8 cellular contexts compared by ENCODE assay signal in the genomic region with DNA sequence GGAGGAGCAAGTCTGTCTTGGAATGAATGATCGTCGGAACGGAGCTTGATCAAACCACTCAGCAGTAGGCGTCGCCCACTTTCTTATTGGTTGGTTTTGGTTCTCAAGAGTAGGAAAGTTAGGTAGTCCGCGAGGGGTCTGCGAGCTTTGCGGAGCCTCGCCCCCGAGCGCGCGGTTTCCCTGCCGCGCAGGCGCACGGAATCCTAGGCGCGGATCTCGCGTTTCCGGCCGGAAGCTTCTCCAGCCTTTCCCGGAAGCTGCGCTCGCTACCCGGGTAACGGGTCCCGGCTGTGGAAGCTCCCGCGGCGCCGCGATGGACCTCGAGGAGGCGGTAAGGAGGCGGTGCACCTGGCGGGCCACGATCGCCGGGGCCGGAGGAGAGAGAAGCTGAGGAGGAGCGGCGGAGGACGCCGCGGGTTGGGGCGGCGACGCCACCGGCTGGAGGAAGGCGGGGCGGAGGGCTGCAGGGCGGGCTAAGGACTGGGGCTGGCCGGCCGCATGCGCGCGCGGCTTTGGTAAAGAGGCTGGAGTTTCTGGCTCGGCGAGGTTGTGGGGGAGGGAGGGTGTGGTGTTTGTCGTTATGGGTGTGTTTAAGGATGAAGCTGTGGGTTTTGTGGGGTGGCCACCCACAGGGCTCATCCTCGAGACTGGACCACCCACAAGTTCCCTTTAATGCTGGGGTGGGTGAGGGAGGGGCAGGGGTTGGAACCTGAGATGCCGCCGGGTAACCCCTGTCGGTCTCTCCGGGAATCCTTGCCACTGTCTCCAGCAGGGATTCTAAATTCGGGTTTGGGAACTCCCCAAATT. TPM values are rescaled to one million over a fixed set of nuclear protein-coding genes. Genes with fewer than 3 reads are reported as not detected.
A peak's percentile ranks its signal among the peaks of the same experiment; 100 is the strongest.
DNase-seq lines count a peak whose midpoint lies in the region; ATAC-seq and TF ChIP-seq lines count a peak whose summit lies in the region.

A gene (plus strand): TSS at position 246 of the 807 bp plus-strand sequence. CDS start 68 bp downstream, at position 314.

- in situ Hi-C loops in GM13976 (cut with MboI; ENCODE audit: low sequenced_read_pairs, unreplicated experiment) = no loop called here

- TF ChIP-seq CTCF in GM13976 (IDR thresholded peaks at IDR 0.05; ENCODE audit: borderline replicate concordance, control extremely low read depth, extremely low read depth, insufficient read depth, missing control alignments) = peak; percentile 39
- peak in 4 of 6 experiments; percentile 3 to 38 (median 18) for TF ChIP-seq CTCF in adrenal gland (IDR thresholded peaks at IDR 0.05)
- TF ChIP-seq CTCF in left ventricle myocardium inferior (IDR thresholded peaks at IDR 0.05; ENCODE audit: borderline replicate concordance) = peak; percentile 48
- TF ChIP-seq CTCF in prostate gland (IDR thresholded peaks at IDR 0.05) = peak in 2 of 4 experiments; percentile 6 to 15

- ATAC-seq in HG02870 (IDR thresholded peaks at IDR 0.05; ENCODE audit: unreplicated experiment) = peak; percentile 83

- H3K36me3 ChIP-seq in adrenal gland (replicated peaks in 1 of 2) = peaks cover 0 to 10% of the 10 kb centered on the region in 2 donors
- H3K36me3 ChIP-seq in left ventricle myocardium inferior = peaks cover 14% of the 10 kb centered on the region
- no peaks in the 10 kb centered on the region for H3K36me3 ChIP-seq in prostate gland
- H3K36me3 ChIP-seq in urinary bladder (ENCODE audit: insufficient read depth) = no peaks in the 10 kb centered on the region

- H3K27me3 ChIP-seq in adrenal gland (no peaks in the 10 kb centered on the region), left ventricle myocardium inferior (ENCODE audit: low read depth) (no peaks in the 10 kb centered on the region), prostate gland (replicated peaks; ENCODE audit: insufficient read depth) (no peaks in the 10 kb centered on the region)

- H3K4me3 ChIP-seq in adrenal gland = peak within 1 kb of the TSS in 3 of 4 donors; percentile 74 to 97 (median 85)
- peak within 1 kb of the TSS; percentile 76 for H3K4me3 ChIP-seq in left ventricle myocardium inferior
- H3K4me3 ChIP-seq in prostate gland = peak within 1 kb of the TSS; percentile 62 to 85
- peak within 1 kb of the TSS; percentile 57 for H3K4me3 ChIP-seq in urinary bladder (ENCODE audit: low read depth, low read length)

- H3K27ac ChIP-seq in adrenal gland = peak within 1 kb of the TSS; percentile 63 to 90 (median 80)
- peak within 1 kb of the TSS; percentile 86 for H3K27ac ChIP-seq in left ventricle myocardium inferior (replicated peaks)
- H3K27ac ChIP-seq in prostate gland = peak within 1 kb of the TSS; percentile 91 to 94
- peak within 1 kb of the TSS; percentile 67 for H3K27ac ChIP-seq in urinary bladder (ENCODE audit: low read depth)

- no peaks in the 10 kb centered on the region for H3K9me3 ChIP-seq in adrenal gland (replicated peaks in 1 of 3)
- no peaks in the 10 kb centered on the region for H3K9me3 ChIP-seq in left ventricle myocardium inferior (replicated peaks)
- H3K9me3 ChIP-seq in prostate gland = no peaks in the 10 kb centered on the region

- peaks cover 0 to 39% of the 10 kb centered on the region in 2 donors for H3K4me1 ChIP-seq in adrenal gland (replicated peaks in 1 of 2)
- H3K4me1 ChIP-seq in left ventricle myocardium inferior = peaks cover 11% of the 10 kb centered on the region
- H3K4me1 ChIP-seq in prostate gland (replicated peaks) = no peaks in the 10 kb centered on the region
- H3K4me1 ChIP-seq in urinary bladder (ENCODE audit: insufficient read depth) = peaks cover 2% of the 10 kb centered on the region

- peak; percentile 71 to 80 for TF ChIP-seq POLR2A in adrenal gland (IDR thresholded peaks at IDR 0.05)
- peak; percentile 67 for TF ChIP-seq POLR2A in prostate gland (IDR thresholded peaks at IDR 0.05)

- intact Hi-C loops in adrenal gland (cut with DNase I) = no loop called here
- intact Hi-C loops in left ventricle myocardium inferior (cut with micrococcal nuclease) = no loop called here
- intact Hi-C loops in prostate gland (cut with DNase I) = no loop called here

- WGBS in adrenal gland, 4 donors = 0% methylated on average over 15 to 70 of the region's 70 CpGs
- under 1% methylated on average over 70 of the region's 70 CpGs for WGBS in prostate gland
- WGBS in urinary bladder = under 1% methylated on average over 70 of the region's 70 CpGs

- DNase-seq in GM13976 (ENCODE audit: low spot score) (peak; percentile 94), NCI-H146 (lab: John Stamatoyannopoulos, UW) (peak; percentile 91), T-helper 1 cell (peak; percentile 63 to 94 (median 79)), adrenal gland (peak; percentile 79 to 90 (median 85)), left ventricle myocardium inferior (peak; percentile 83), prostate gland (ENCODE audit: low spot score) (peak; percentile 88)

RNA-seq across cellular contexts. Expression of the gene that starts here (rescaled TPM):
- total RNA-seq in adrenal gland (10 to 100 TPM in 7 of 8 donors, 1 to 10 TPM in 1; 9.2 to 18.9 (median 15.2) TPM), left ventricle myocardium inferior (4.2 TPM), prostate gland (10 to 100 TPM; 14.8 to 16.0 TPM), urinary bladder (53.4 TPM)
- polyA plus RNA-seq in adrenal gland (10 to 100 TPM in 1 of 3 donors, 1 to 10 TPM in 2; 3.1 to 15.6 (median 3.8) TPM), urinary bladder (7.5 TPM)

Comparison
In these comparisons a context has a peak if more than half of its experiments do, and no peak if none do; other contexts are left out.
1. Peak in every context shown above with its lines: DNase-seq, ATAC-seq, H3K4me3 ChIP-seq and H3K27ac ChIP-seq.